Comparison of ENCODE assay signal across 9 cellular contexts in the genomic region with DNA sequence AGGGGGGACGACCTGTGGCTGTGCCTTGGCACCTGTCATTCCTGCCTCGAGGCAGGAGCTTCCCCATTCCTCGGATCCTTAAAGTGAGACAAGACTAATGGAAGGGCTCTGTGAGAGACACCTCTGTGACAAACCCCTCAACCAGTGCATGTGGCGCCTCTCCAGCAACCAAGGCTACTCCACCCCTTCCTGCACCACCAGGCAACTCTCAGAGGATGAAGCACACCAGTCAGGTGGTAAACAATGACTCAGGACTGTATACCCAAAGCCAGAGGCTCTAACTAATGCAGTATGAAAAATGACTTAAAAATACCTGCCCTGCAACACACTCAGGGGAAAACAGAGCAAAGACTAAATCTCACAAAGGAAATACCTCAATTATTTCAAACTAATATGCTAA.
DNase-seq lines count a peak whose midpoint lies in the region; ATAC-seq, FAIRE-seq and TF ChIP-seq lines count a peak whose summit lies in the region.
"Had no signal": no experiment of that assay in that cellular context is flagged by ENCODE, and none has a peak within 500 bp of the region (broad histone marks: within the 10 kb centered on the region; RNA-seq: fewer than 3 reads in every experiment).

No MANE protein-coding gene starts in this region.

- no peak overlapping the region for H3K4me3 ChIP-seq in bronchial epithelial cell (ENCODE audit: low read depth, low read length)
- H3K4me3 ChIP-seq in spleen = no peak overlapping the region

- TF ChIP-seq CTCF in bronchial epithelial cell (IDR thresholded peaks at IDR 0.05; ENCODE audit: insufficient read depth, low read length, severe bottlenecking) = no peak
- TF ChIP-seq CTCF in spleen (IDR thresholded peaks at IDR 0.05 in 8 of 11, conservative IDR thresholded peaks at IDR 0.05 in 3 of 11) = no peak

- FAIRE-seq in bronchial epithelial cell (lab: Jason Lieb, UNC) = no peak

- intact Hi-C loops in spleen (cut with DNase I; ENCODE audit: low total_unique reads) = no loop called here

- H3K9me3 ChIP-seq in spleen = no peaks in the 10 kb centered on the region

- no peak for TF ChIP-seq POLR2A in spleen (IDR thresholded peaks at IDR 0.05)

- peaks cover 0 to 15% (median 10%) of the 10 kb centered on the region in 6 donors for H3K4me1 ChIP-seq in spleen

- 57 to 70% (median 66%) methylated on average over 3 to 4 of the region's 4 CpGs for WGBS in spleen, 5 donors

- no peak for ATAC-seq in HG03097 (IDR thresholded peaks at IDR 0.05; ENCODE audit: low FRiP score, unreplicated experiment)
- ATAC-seq in GM21526 (IDR thresholded peaks at IDR 0.05; ENCODE audit: low FRiP score, unreplicated experiment) = no peak

- no peak overlapping the region for H3K27ac ChIP-seq in spleen

- DNase-seq in LoVo (ENCODE audit: low spot score) (peak; percentile 43), bronchial epithelial cell (ENCODE audit: low read depth) (peak; percentile 68), spleen (no peak)
- peak; percentile 35 for DNase-seq in activated CD4-positive, alpha-beta T cell treated with anti-CD3 and anti-CD28 coated beads, Interleukin-2, amount 50 U/mL, for 1 hour
- peak; percentile 18 to 29 for DNase-seq in stimulated activated CD8-positive, alpha-beta memory T cell treated with anti-CD3 and anti-CD28 coated beads, Interleukin-7, amount 100 ng/mL, for 4 hours (ENCODE audit: low read depth in 2 of 2)
- DNase-seq: erythroblast, NCI-H2029 treated with DMSO at 0.1 percent for 48 hours had no signal

- H3K36me3 ChIP-seq in bronchial epithelial cell (ENCODE audit: control insufficient read depth, insufficient read depth, low read length) (no peaks in the 10 kb centered on the region), spleen (no peaks in the 10 kb centered on the region)

- H3K27me3 ChIP-seq in bronchial epithelial cell (ENCODE audit: control insufficient read depth, insufficient read depth, low read length) (peaks cover 2% of the 10 kb centered on the region), spleen (replicated peaks in 1 of 7) (no peaks in the 10 kb centered on the region)
